9 cellular contexts compared by ENCODE assay signal in genomic region chr6:43724354-43724753, GRCh38. TPM values are rescaled to one million over a fixed set of nuclear protein-coding genes. Genes with fewer than 3 reads are reported as not detected.
DNase-seq lines count a peak whose midpoint lies in the region; ATAC-seq and TF ChIP-seq lines count a peak whose summit lies in the region.
"Had no signal": no experiment of that assay in that cellular context is flagged by ENCODE, and none has a peak within 500 bp of the region (broad histone marks: within the 10 kb centered on the region; RNA-seq: fewer than 3 reads in every experiment).

No MANE protein-coding gene starts in this region.

- H3K4ac ChIP-seq in IMR-90 (ENCODE audit: low read depth, low read length): peak overlapping the region; percentile 91

- no peak overlapping the region for H3K4me3 ChIP-seq in CD8-positive, alpha-beta T cell (ENCODE audit: low read depth, low read length)
- H3K4me3 ChIP-seq in IMR-90 (ENCODE audit: insufficient read depth, low read depth, low read length): no peak overlapping the region

- no peak overlapping the region for H3K27ac ChIP-seq in CD8-positive, alpha-beta T cell (ENCODE audit: low read depth, low read length)
- peak overlapping the region; percentile 67 for H3K27ac ChIP-seq in IMR-90 (ENCODE audit: insufficient read depth, low read length)
- H3K27ac ChIP-seq: parathyroid adenoma had no signal

- H3K9ac ChIP-seq in IMR-90 (ENCODE audit: low read depth, low read length): peak overlapping the region; percentile 56; the same call in 1 of the 2 replicates
- H3K9ac ChIP-seq: parathyroid adenoma had no signal

- no peak overlapping the region for H2BK5ac ChIP-seq in IMR-90 (ENCODE audit: low read depth, low read length, poor library complexity, severe bottlenecking)

- H4K5ac ChIP-seq in IMR-90 (ENCODE audit: low read depth, low read length): peak overlapping the region; percentile 83

- no peaks in the 10 kb centered on the region for H3K79me1 ChIP-seq in IMR-90 (ENCODE audit: low read depth in 1 of 2, low read length in 2 of 2)

- no peak for TF ChIP-seq CTCF in CD8-positive, alpha-beta T cell (IDR thresholded peaks at IDR 0.05)
- no peak for TF ChIP-seq CTCF in IMR-90 (conservative IDR thresholded peaks at IDR 0.05; ENCODE audit: low read depth, low read length)
- TF ChIP-seq CTCF in omental fat pad (IDR thresholded peaks at IDR 0.05): no peak

- H3K9me3 Mint-ChIP-seq in CD8-positive, alpha-beta T cell: no peaks in the 10 kb centered on the region
- H3K9me3 Mint-ChIP-seq in activated naive CD8-positive, alpha-beta T cell (ENCODE audit: low read depth): no peaks in the 10 kb centered on the region
- H3K9me3 Mint-ChIP-seq in naive thymus-derived CD8-positive, alpha-beta T cell: peaks cover 0 to 1% (median 0%) of the 10 kb centered on the region in 9 donors

- H2AK9ac ChIP-seq in IMR-90 (replicated peaks; ENCODE audit: low read depth, low read length, poor library complexity): peak overlapping the region; percentile 73

- no TSS peak for BruUV-seq in IMR-90 (replicated peaks; lab: Mats Ljungman, UMichigan)

- peak overlapping the region; percentile 95 for H2BK120ac ChIP-seq in IMR-90 (ENCODE audit: low read depth, low read length)

- no peak for TF ChIP-seq RAD21 in IMR-90 (IDR thresholded peaks at IDR 0.05; ENCODE audit: low read length)

- H3K9me3 ChIP-seq in CD8-positive, alpha-beta T cell (ENCODE audit: low read length): no peaks in the 10 kb centered on the region
- no peaks in the 10 kb centered on the region for H3K9me3 ChIP-seq in IMR-90 (ENCODE audit: control insufficient read depth, insufficient read depth, low read length)

- peak overlapping the region; percentile 71; the same call in 1 of the 2 replicates for H2BK20ac ChIP-seq in IMR-90 (ENCODE audit: low read depth, low read length)

- H3K14ac ChIP-seq in IMR-90 (replicated peaks; ENCODE audit: low read depth, low read length): peak overlapping the region; percentile 85

- peak overlapping the region; percentile 66 for H3K27ac Mint-ChIP-seq in CD8-positive, alpha-beta T cell
- H3K27ac Mint-ChIP-seq in activated naive CD8-positive, alpha-beta T cell: peak overlapping the region; percentile 64
- peak overlapping the region in 9 of 10 donors; percentile 13 to 94 (median 89) for H3K27ac Mint-ChIP-seq in naive thymus-derived CD8-positive, alpha-beta T cell

- H3K4me1 ChIP-seq in CD8-positive, alpha-beta T cell (ENCODE audit: insufficient read depth, low read length): peaks cover 25% of the 10 kb centered on the region
- peaks cover 20% of the 10 kb centered on the region for H3K4me1 ChIP-seq in IMR-90 (ENCODE audit: control insufficient read depth, insufficient read depth, low read length)
- H3K4me1 ChIP-seq: parathyroid adenoma had no signal

- H3K27me3 Mint-ChIP-seq in CD8-positive, alpha-beta T cell (ENCODE audit: low read depth): no peaks in the 10 kb centered on the region
- no peaks in the 10 kb centered on the region for H3K27me3 Mint-ChIP-seq in activated naive CD8-positive, alpha-beta T cell
- H3K27me3 Mint-ChIP-seq in naive thymus-derived CD8-positive, alpha-beta T cell: no peaks in the 10 kb centered on the region

- peak overlapping the region; percentile 89 for H3K18ac ChIP-seq in IMR-90 (ENCODE audit: low read depth, low read length)

- no peaks in the 10 kb centered on the region for H3K27me3 ChIP-seq in CD8-positive, alpha-beta T cell (ENCODE audit: insufficient read depth, low read length)
- H3K27me3 ChIP-seq in IMR-90 (ENCODE audit: control insufficient read depth, insufficient read depth, low read length): peaks cover 11% of the 10 kb centered on the region

- peaks cover 35% of the 10 kb centered on the region for H3K4me1 Mint-ChIP-seq in CD8-positive, alpha-beta T cell (ENCODE audit: low read depth)
- H3K4me1 Mint-ChIP-seq in activated naive CD8-positive, alpha-beta T cell (ENCODE audit: low read depth): peaks cover 29% of the 10 kb centered on the region
- H3K4me1 Mint-ChIP-seq in naive thymus-derived CD8-positive, alpha-beta T cell: peaks cover 14 to 33% (median 30%) of the 10 kb centered on the region in 4 donors

- peak overlapping the region; percentile 98 for H2AK5ac ChIP-seq in IMR-90 (ENCODE audit: low read depth, low read length)

- POLR2A ChIA-PET in CD8-positive, alpha-beta T cell (lab: Charles Lee): interaction anchor here (0.7 to 1.3 kb wide), 3 partner anchors 59 to 353 kb away, joined by 3 read pairs; no protein-coding TSS in a partner anchor
- POLR2A ChIA-PET in IMR-90 (lab: Charles Lee; ENCODE audit: unreplicated experiment): no interaction called here
- POLR2A ChIA-PET in naive thymus-derived CD8-positive, alpha-beta T cell (lab: Charles Lee): interaction anchor here (0.9 to 2.0 kb wide), 5 partner anchors 37 to 355 kb away, joined by 3 to 13 read pairs (median 5); partner anchors contain the start of genes GTPBP2, MRPS18A and VEGFA

- no peaks in the 10 kb centered on the region for H4K20me1 ChIP-seq in IMR-90 (ENCODE audit: insufficient read depth, low read length)

- H3K56ac ChIP-seq in IMR-90 (ENCODE audit: extremely low read depth, insufficient read depth, low read length): no peak overlapping the region

- peak overlapping the region; percentile 25; the same call in 1 of the 2 replicates for H3K4me2 ChIP-seq in IMR-90 (ENCODE audit: low read depth, low read length)

- peak overlapping the region; percentile 29 for H3K4me3 Mint-ChIP-seq in CD8-positive, alpha-beta T cell
- H3K4me3 Mint-ChIP-seq in activated naive CD8-positive, alpha-beta T cell: peak overlapping the region; percentile 61
- peak overlapping the region in 7 of 10 donors; percentile 67 to 79 (median 76) for H3K4me3 Mint-ChIP-seq in naive thymus-derived CD8-positive, alpha-beta T cell

- CTCF ChIA-PET in CD8-positive, alpha-beta T cell (lab: Charles Lee): interaction anchor here (0.8 to 2.6 kb wide), 13 partner anchors 15 to 362 kb away, joined by 3 to 49 read pairs (median 4); partner anchors contain the start of gene VEGFA
- CTCF ChIA-PET in IMR-90 (lab: Yijun Ruan, JAX): no interaction called here

- H2BK15ac ChIP-seq in IMR-90 (ENCODE audit: low read depth, low read length): peak overlapping the region; percentile 96; the same call in 2 of the 3 replicates

- peak overlapping the region; percentile 92 for H4K91ac ChIP-seq in IMR-90 (ENCODE audit: insufficient read depth, low read depth, low read length)

- peaks cover 13% of the 10 kb centered on the region; the same call in 1 of the 2 replicates for H3K9me1 ChIP-seq in IMR-90 (ENCODE audit: insufficient read depth, low read length)

- dilution Hi-C loops in IMR-90 (cut with HindIII; ENCODE audit: low sequenced_read_pairs, unreplicated experiment): no loop called here

- WGBS in IMR-90 (ENCODE audit: extremely low coverage in 2 of 2, insufficient read length in 1 of 2), 2 experiments: no CpG with 5 or more reads among the region's 2 CpGs

- H3K23ac ChIP-seq in IMR-90 (ENCODE audit: low read depth, low read length): peak overlapping the region; percentile 40; the same call in 1 of the 2 replicates

- intact Hi-C loops in CD8-positive, alpha-beta T cell (cut with DNase I, micrococcal nuclease): loop anchor here (1.0 kb wide), 3 partner anchors 49 to 355 kb away; no protein-coding TSS in a partner anchor
- intact Hi-C loops in IMR-90 (cut with micrococcal nuclease): loop anchor here (1.0 to 2.0 kb wide), 3 partner anchors 44 to 355 kb away; no protein-coding TSS in a partner anchor

- ATAC-seq in CD8-positive, alpha-beta T cell: no peak
- ATAC-seq in IMR-90 (ENCODE audit: low read depth) (no peak; the same call in 1 of the 2 replicates), omental fat pad (ENCODE audit: low FRiP score) (no peak)
- ATAC-seq in naive thymus-derived CD8-positive, alpha-beta T cell: no peak

- peak overlapping the region; percentile 77 to 83; a peak in 3 of 4 replicates for H4K8ac ChIP-seq in IMR-90 (ENCODE audit: low read depth in 2 of 2, low read length in 2 of 2)

- H3K36me3 Mint-ChIP-seq in CD8-positive, alpha-beta T cell: no peaks in the 10 kb centered on the region
- no peaks in the 10 kb centered on the region for H3K36me3 Mint-ChIP-seq in activated naive CD8-positive, alpha-beta T cell
- no peaks in the 10 kb centered on the region for H3K36me3 Mint-ChIP-seq in naive thymus-derived CD8-positive, alpha-beta T cell

- no peak for TF ChIP-seq POLR2A in IMR-90 (IDR thresholded peaks at IDR 0.05; ENCODE audit: low read depth, low read length)

- peak overlapping the region; percentile 71 for H2AFZ ChIP-seq in IMR-90 (replicated peaks; ENCODE audit: low read length, poor library complexity)
- H2AFZ ChIP-seq: parathyroid adenoma had no signal

- in situ Hi-C loops in IMR-90 (cut with MboI; ENCODE audit: low sequenced_read_pairs): no loop called here

- no peaks in the 10 kb centered on the region for H3K36me3 ChIP-seq in CD8-positive, alpha-beta T cell (ENCODE audit: insufficient read depth, low read length)
- no peaks in the 10 kb centered on the region for H3K36me3 ChIP-seq in IMR-90 (ENCODE audit: control insufficient read depth, insufficient read depth, low read length)

- no peak for DNase-seq in CD8-positive, alpha-beta T cell
- DNase-seq in IMR-90 (no peak), NCI-H1092 (lab: John Stamatoyannopoulos, UW) (no peak), NCI-H1436 (lab: John Stamatoyannopoulos, UW) (no peak), omental fat pad (ENCODE audit: low spot score) (no peak), cerebellar cortex (ENCODE audit: low spot score) (no peak)
- DNase-seq in naive thymus-derived CD8-positive, alpha-beta T cell: peak in 2 of 10 donors; percentile 3 to 7

TF ChIP-seq in IMR-90, 13 proteins besides CTCF, POLR2A, EP300 and RAD21:
- TF ChIP-seq RCOR1 (IDR thresholded peaks at IDR 0.05; ENCODE audit: insufficient replicate concordance, low read length): no peak
- TF ChIP-seq MAZ (IDR thresholded peaks at IDR 0.05; ENCODE audit: borderline replicate concordance, low read depth, low read length): no peak
- no peak for TF ChIP-seq BHLHE40 (IDR thresholded peaks at IDR 0.05; ENCODE audit: low read depth, low read length)

RNA-seq across cellular contexts. Expression of gene MRPS18A, which starts 36.8 kb away (rescaled TPM):
- 10 to 100 TPM; 43.9 to 44.6 TPM for total RNA-seq in CD8-positive, alpha-beta T cell
- total RNA-seq in IMR-90 (2012; rRNA removed) (43.0 and 47.0 TPM in 2 replicates), omental fat pad (10 to 100 TPM; 30.3 to 54.7 (median 42.5) TPM)
- polyA plus RNA-seq in IMR-90 (2012; rRNA removed): 56.6 and 56.8 TPM in 2 replicates
- 53.5 and 60.4 TPM in 2 replicates for polyA plus RNA-seq in IMR-90 (2012; cell fraction: cytosol; rRNA removed)
- 24.4 and 30.5 TPM in 2 replicates for polyA plus RNA-seq in IMR-90 (2012; cell fraction: nucleus; rRNA removed; ENCODE audit: low replicate concordance)
- 10 to 100 TPM; 28.9 to 30.6 TPM for total RNA-seq in naive thymus-derived CD8-positive, alpha-beta T cell
- polyA plus RNA-seq in naive thymus-derived CD8-positive, alpha-beta T cell: 10 to 100 TPM; 53.1 to 63.1 (median 53.7) TPM

RNA-seq across cellular contexts. Expression of gene VEGFA, which starts 45.7 kb away (rescaled TPM):
- total RNA-seq in CD8-positive, alpha-beta T cell: 1 to 10 TPM; 4.6 to 5.3 TPM
- total RNA-seq in IMR-90 (2012; rRNA removed) (156 and 190 TPM in 2 replicates), omental fat pad (100 to 1,000 TPM; 157 to 656 (median 510) TPM)
- polyA plus RNA-seq in IMR-90 (2012; rRNA removed): 211 and 234 TPM in 2 replicates
- 69.3 and 213 TPM in 2 replicates for polyA plus RNA-seq in IMR-90 (2012; cell fraction: cytosol; rRNA removed)
- polyA plus RNA-seq in IMR-90 (2012; cell fraction: nucleus; rRNA removed; ENCODE audit: low replicate concordance): 853 and 1,420 TPM in 2 replicates
- total RNA-seq in naive thymus-derived CD8-positive, alpha-beta T cell: 1 to 10 TPM; 4.5 to 5.6 TPM
- not detected for polyA plus RNA-seq in naive thymus-derived CD8-positive, alpha-beta T cell

Comparison
In these comparisons a context has a peak if more than half of its experiments do, and no peak if none do; other contexts are left out.
1. RNA of gene VEGFA, which starts 45.7 kb away (total RNA-seq): 157 to 656 TPM in omental fat pad and 156 to 190 TPM in IMR-90; 4.5 to 5.6 TPM in naive thymus-derived CD8-positive, alpha-beta T cell and 4.6 to 5.3 TPM in CD8-positive, alpha-beta T cell; every median in the first group is over 10 times any median in the second.
2. Peak in every context shown above with its lines, with median percentiles within 50 percentile points of each other: H3K27ac Mint-ChIP-seq and H3K4me3 Mint-ChIP-seq.